ENCODE assay signal across 1 cellular context in the genomic region with DNA sequence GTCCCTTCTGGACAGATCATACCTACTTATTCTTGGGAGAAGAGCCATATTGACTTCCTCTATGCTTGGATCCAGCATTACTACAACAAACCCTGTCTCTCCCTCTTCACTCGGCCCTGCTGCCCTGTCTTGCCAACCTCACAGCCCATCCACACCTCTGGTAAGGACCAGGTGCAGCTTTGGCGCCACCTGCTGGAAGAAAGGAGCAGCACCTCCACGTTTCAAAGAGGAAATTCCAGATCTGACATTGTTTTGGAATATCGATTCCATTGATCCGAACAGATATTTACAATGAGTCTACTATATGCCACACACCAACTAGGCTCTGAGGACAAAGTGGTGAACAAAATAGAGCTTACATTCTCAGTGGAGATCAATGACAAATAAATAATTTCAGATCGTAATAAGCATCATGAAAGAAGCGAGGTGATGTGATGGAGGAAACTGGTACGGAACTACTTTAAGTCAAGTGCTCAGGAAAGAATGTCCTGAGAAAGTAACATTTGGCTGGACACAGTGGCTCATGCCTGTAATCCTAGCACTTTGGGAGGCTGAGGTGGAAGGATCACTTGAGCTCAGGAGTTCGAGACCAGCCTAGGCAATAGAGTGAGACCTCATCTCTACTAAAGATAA.
TF ChIP-seq lines count a peak whose summit lies in the region.

No MANE protein-coding gene starts in this region.

TF ChIP-seq in endothelial cell of umbilical vein, 7 proteins besides CTCF, POLR2A, EP300 and RAD21 (continued from another document):
- TF ChIP-seq MYC (IDR thresholded peaks at IDR 0.05; ENCODE audit: low read depth, low read length) (no peak), POLR2AphosphoS5 (IDR thresholded peaks at IDR 0.05; ENCODE audit: insufficient read depth, low read depth, low read length) (no peak), GATA2 (IDR thresholded peaks at IDR 0.05; ENCODE audit: insufficient read depth, insufficient read length, low read depth, low read length) (no peak), EZH2 (IDR thresholded peaks at IDR 0.05; ENCODE audit: borderline replicate concordance, low read depth, low read length, severe bottlenecking) (no peak)
